Comparison of ENCODE assay signal across 1 cellular context in the genomic region with DNA sequence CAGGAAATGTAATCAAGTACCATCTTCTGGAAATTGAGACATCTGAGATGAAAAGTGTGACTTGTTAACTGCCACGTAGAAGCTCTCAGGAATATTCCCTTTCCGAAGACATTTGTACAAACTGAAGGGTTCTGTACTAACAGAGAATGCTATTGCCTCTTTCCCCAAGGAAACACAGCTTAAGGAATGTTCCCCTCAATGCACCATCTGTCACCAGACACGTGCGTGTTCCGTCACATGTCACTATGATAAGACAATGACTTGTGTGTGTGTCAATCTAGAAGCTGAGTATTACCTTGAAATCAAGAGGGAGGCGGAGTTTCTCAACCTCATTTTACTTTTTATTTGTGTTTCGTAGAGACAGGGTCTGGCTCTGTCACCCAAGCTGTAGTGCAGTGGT.
TF ChIP-seq lines count a peak whose summit lies in the region.

No MANE protein-coding gene starts in this region.

TF ChIP-seq in K562, 482 proteins besides CTCF, POLR2A, EP300 and RAD21 (continued from another document):
- TF ChIP-seq, protein P1, sequence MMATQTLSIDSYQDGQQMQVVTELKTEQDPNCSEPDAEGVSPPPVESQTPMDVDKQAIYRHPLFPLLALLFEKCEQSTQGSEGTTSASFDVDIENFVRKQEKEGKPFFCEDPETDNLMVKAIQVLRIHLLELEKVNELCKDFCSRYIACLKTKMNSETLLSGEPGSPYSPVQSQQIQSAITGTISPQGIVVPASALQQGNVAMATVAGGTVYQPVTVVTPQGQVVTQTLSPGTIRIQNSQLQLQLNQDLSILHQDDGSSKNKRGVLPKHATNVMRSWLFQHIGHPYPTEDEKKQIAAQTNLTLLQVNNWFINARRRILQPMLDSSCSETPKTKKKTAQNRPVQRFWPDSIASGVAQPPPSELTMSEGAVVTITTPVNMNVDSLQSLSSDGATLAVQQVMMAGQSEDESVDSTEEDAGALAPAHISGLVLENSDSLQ (IDR thresholded peaks at IDR 0.05): peak; percentile 60
- TF ChIP-seq L3MBTL2 (IDR thresholded peaks at IDR 0.05): peak; percentile 20; the same call in 1 of the 2 replicates
- TF ChIP-seq, protein P2, sequence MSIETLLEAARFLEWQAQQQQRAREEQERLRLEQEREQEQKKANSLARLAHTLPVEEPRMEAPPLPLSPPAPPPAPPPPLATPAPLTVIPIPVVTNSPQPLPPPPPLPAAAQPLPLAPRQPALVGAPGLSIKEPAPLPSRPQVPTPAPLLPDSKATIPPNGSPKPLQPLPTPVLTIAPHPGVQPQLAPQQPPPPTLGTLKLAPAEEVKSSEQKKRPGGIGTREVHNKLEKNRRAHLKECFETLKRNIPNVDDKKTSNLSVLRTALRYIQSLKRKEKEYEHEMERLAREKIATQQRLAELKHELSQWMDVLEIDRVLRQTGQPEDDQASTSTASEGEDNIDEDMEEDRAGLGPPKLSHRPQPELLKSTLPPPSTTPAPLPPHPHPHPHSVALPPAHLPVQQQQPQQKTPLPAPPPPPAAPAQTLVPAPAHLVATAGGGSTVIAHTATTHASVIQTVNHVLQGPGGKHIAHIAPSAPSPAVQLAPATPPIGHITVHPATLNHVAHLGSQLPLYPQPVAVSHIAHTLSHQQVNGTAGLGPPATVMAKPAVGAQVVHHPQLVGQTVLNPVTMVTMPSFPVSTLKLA (conservative IDR thresholded peaks at IDR 0.05): 0 out of 4 replicates have a peak, but pooled peaks of 1 of the 2 experiments have one; percentile 42
- TF ChIP-seq MEIS2 (IDR thresholded peaks at IDR 0.05; ENCODE audit: partially characterized antibody): peak; percentile 44
- TF ChIP-seq SFPQ (IDR thresholded peaks at IDR 0.05; ENCODE audit: low read depth, low read length): no peak
- TF ChIP-seq CBFA2T3 (IDR thresholded peaks at IDR 0.05): 0 out of 2 replicates have a peak, but pooled peaks have one; percentile 20
- peak; percentile 68 for TF ChIP-seq BHLHE40 (IDR thresholded peaks at IDR 0.05; ENCODE audit: low read length)
- TF ChIP-seq SMC3 (conservative IDR thresholded peaks at IDR 0.05; ENCODE audit: insufficient read depth, low read depth, low read length): no peak
